In the genomic region with DNA sequence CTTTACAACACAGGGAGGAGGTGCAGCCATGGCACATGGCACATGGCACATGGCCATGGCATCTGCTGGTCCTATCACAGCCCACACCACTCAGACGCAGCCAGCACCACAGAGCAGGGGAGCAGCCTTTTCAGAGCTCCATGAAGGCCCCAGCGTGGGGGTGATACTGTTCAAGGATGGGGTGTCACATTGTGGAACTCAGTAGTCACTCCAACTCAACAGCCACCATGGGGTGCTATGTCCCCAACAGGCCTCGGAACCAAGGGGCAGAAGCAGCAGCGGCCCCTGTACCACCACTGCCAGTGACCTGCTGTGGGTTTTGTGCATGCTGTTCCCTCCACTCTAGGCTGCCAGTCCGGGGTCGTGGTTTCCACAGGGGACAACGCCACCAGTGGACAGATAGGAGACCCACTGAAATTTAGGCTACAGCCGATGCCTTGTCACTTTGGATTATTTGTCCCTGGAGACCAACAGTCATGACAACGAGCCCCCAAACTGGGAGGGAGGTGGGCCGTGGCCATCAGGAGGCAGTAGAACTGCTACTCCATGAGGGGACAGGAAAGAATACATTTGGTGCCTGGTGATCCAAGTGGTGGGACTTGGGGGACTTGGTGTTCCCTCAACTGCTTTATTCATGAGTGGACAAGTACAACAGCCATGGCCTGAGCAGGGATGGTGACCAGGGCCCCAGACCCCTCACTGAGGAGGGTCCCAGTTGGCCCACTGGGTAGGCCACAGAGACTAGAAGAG, we compare ENCODE assay signal across 22 cellular contexts. TPM values are rescaled to one million over a fixed set of nuclear protein-coding genes. Genes with fewer than 3 reads are reported as not detected.
"Had no signal": no experiment of that assay in that cellular context is flagged by ENCODE, and none has a peak within 500 bp of the region (broad histone marks: within the 10 kb centered on the region; RNA-seq: fewer than 3 reads in every experiment).

No MANE protein-coding gene starts in this region.

- ATAC-seq: esophagus mucosa; gastrocnemius medialis; left ventricle myocardium superior; mucosa of descending colon; natural killer cell treated with Interleukin-12 subunit alpha and Interleukin-12 subunit beta and Interleukin-15 and Interleukin-18, amount 100 ng/mL, for 72 hours; right cardiac atrium; stimulated activated naive B cell treated with anti-CD40 and anti-IgM and Interleukin-4, amounts not matched to agents 10 μg/mL and 1 μg/mL and 100 μg/mL, for 72 hours had no signal

- H3K4me3 ChIP-seq: colonic mucosa, gastrocnemius medialis, lung, mucosa of descending colon, prostate gland, skin epidermis, spleen, transverse colon had no signal

- H3K4me1 ChIP-seq: colonic mucosa, gastrocnemius medialis, prostate gland, spleen, transverse colon had no signal

- H3K36me3 ChIP-seq: colonic mucosa, gastrocnemius medialis, prostate gland, spleen, transverse colon had no signal

- H3K27ac ChIP-seq: colonic mucosa, epithelial cell of prostate, gastrocnemius medialis, prostate gland, skin epidermis, spleen, transverse colon had no signal

- H3K27me3 ChIP-seq: colonic mucosa, gastrocnemius medialis, spleen, transverse colon had no signal

- H3K9me3 ChIP-seq: colonic mucosa, gastrocnemius medialis, prostate gland, transverse colon had no signal

- DNase-seq: colonic mucosa; effector CD8-positive, alpha-beta T cell; endodermal cell; foreskin fibroblast; gastrocnemius medialis; left ventricle myocardium superior; mucosa of descending colon; naive B cell; right cardiac atrium; stimulated activated naive B cell treated with anti-CD40 and anti-IgM and Interleukin-4, amounts not matched to agents 10 μg/mL and 1 μg/mL and 100 μg/mL, for 72 hours; transverse colon had no signal

RNA-seq across cellular contexts. Expression of a gene that starts 44.9 kb away (rescaled TPM):
- total RNA-seq: chondrocyte, endodermal cell, esophagus mucosa, gastrocnemius medialis, glomerular endothelial cell, neural crest cell, prostate gland had no signal
- polyA plus RNA-seq: keratinocyte had no signal

RNA-seq across cellular contexts. Expression of a gene that starts 45.0 kb away (rescaled TPM):
- total RNA-seq: chondrocyte, glomerular endothelial cell, neural crest cell had no signal
- polyA plus RNA-seq: keratinocyte had no signal
